1 cellular context compared by ENCODE assay signal in genomic region chr9:100101608-100102007, GRCh38.
TF ChIP-seq lines count a peak whose summit lies in the region.

No MANE protein-coding gene starts in this region.

TF ChIP-seq in K562, 482 proteins besides CTCF, POLR2A, EP300 and RAD21 (continued from another document):
- TF ChIP-seq REST (CRISPR knock-in tag; IDR thresholded peaks at IDR 0.05; ENCODE audit: low read depth) (no peak), C11orf30 (IDR thresholded peaks at IDR 0.05; ENCODE audit: low read depth) (no peak), NCOR1 (IDR thresholded peaks at IDR 0.05) (peak; percentile 71), HMG20A (CRISPR knock-in tag; conservative IDR thresholded peaks at IDR 0.05) (0 out of 2 replicates have a peak, but pooled peaks have one; percentile 18), RBM14 (IDR thresholded peaks at IDR 0.05; ENCODE audit: borderline replicate concordance, insufficient read depth, low read depth, low read length) (no peak), MTF1 (CRISPR knock-in tag; IDR thresholded peaks at IDR 0.05; ENCODE audit: borderline replicate concordance) (no peak), ZNF586 (CRISPR knock-in tag; conservative IDR thresholded peaks at IDR 0.05) (no peak), ZNF318 (IDR thresholded peaks at IDR 0.05; ENCODE audit: borderline replicate concordance in 1 of 2, low read depth in 1 of 2) (no peak), NFIC (IDR thresholded peaks at IDR 0.05) (peak; percentile 43; the same call in 1 of the 2 replicates), CBFA2T2 (conservative IDR thresholded peaks at IDR 0.05) (peak; percentile 83), PYGO2 (tag; IDR thresholded peaks at IDR 0.05) (no peak), TEAD4 (IDR thresholded peaks at IDR 0.05; ENCODE audit: low read length) (peak; percentile 83), TEAD4 (CRISPR knock-in tag; IDR thresholded peaks at IDR 0.05; ENCODE audit: borderline replicate concordance) (no peak), HDAC1 (IDR thresholded peaks at IDR 0.05) (peak in 1 of 2 experiments; percentile 86; a peak in 2 of 4 replicates), HNRNPUL1 (IDR thresholded peaks at IDR 0.05; ENCODE audit: low read length) (no peak), MYC (IDR thresholded peaks at IDR 0.05; ENCODE audit: low read depth, low read length) (peak; percentile 25; the same call in 1 of the 2 replicates), MYC (CRISPR knock-in tag; IDR thresholded peaks at IDR 0.05; ENCODE audit: borderline replicate concordance, low read depth) (no peak), CREM (IDR thresholded peaks at IDR 0.05; ENCODE audit: low read depth) (0 out of 2 replicates have a peak, but pooled peaks have one; percentile 11), CHD2 (IDR thresholded peaks at IDR 0.05; ENCODE audit: low read depth, low read length) (no peak), TFAM (CRISPR knock-in tag; conservative IDR thresholded peaks at IDR 0.05) (no peak), ZNF766 (CRISPR knock-in tag; conservative IDR thresholded peaks at IDR 0.05) (peak; percentile 62; the same call in 1 of the 2 replicates), KLF16 (IDR thresholded peaks at IDR 0.05) (peak; percentile 39; the same call in 1 of the 2 replicates), RBM15 (IDR thresholded peaks at IDR 0.05; ENCODE audit: insufficient read depth, low read length) (no peak), DPF2 (IDR thresholded peaks at IDR 0.05) (peak; percentile 49; the same call in 1 of the 2 replicates), E2F1 (CRISPR knock-in tag; IDR thresholded peaks at IDR 0.05) (no peak), KDM1A (IDR thresholded peaks at IDR 0.05) (peak; percentile 98), ATF6 (CRISPR knock-in tag; IDR thresholded peaks at IDR 0.05) (no peak), ARID1B (IDR thresholded peaks at IDR 0.05) (peak; percentile 85), SMARCA4 (IDR thresholded peaks at IDR 0.05) (no peak)
